Comparison of ENCODE assay signal across 17 cellular contexts in the genomic region with DNA sequence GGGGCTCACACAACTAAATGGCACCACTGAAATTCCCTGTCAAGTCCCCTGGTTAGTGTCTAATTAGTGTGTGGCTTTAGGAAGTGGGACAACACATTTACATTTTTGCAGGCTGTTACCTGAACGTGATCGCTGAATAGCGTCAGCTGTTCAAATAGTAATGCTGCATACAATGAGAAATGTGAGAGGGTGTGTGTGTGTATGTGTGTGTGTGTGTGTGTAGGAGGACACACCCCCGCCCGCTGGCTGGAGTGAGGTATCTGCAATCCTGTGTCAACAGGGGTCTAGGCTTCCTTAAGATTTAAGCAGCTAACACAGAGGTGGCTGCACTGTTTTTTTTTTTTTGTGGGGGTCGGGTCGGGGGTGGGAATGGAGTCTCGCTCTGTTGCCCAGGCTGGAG. TPM values are rescaled to one million over a fixed set of nuclear protein-coding genes. Genes with fewer than 3 reads are reported as not detected.
DNase-seq lines count a peak whose midpoint lies in the region; ATAC-seq lines count a peak whose summit lies in the region.
"Had no signal": no experiment of that assay in that cellular context is flagged by ENCODE, and none has a peak within 500 bp of the region (broad histone marks: within the 10 kb centered on the region; RNA-seq: fewer than 3 reads in every experiment).

No MANE protein-coding gene starts in this region.

- POLR2A ChIA-PET in activated CD4-positive, alpha-beta memory T cell treated with anti-CD3 and anti-CD28 coated beads, Interleukin-2, amount 10 ng/mL, durations not matched to agents 7 days and 5 days (lab: Charles Lee), result no interaction called here

- no peaks in the 10 kb centered on the region for H3K9me3 Mint-ChIP-seq in activated CD4-positive, alpha-beta memory T cell treated with anti-CD3 and anti-CD28 coated beads, Interleukin-2, amount 10 ng/mL, durations not matched to agents 7 days and 5 days
- H3K9me3 Mint-ChIP-seq: CD8-positive, alpha-beta memory T cell; HFFc6; T-cell had no signal

- DNase-seq in DMS153 (lab: John Stamatoyannopoulos, UW) (peak; percentile 91), NCI-H2029 (lab: John Stamatoyannopoulos, UW) (peak; percentile 84), NCI-H748 treated with DMSO at 0.1 percent for 48 hours (lab: John Stamatoyannopoulos, UW) (peak; percentile 95), left colon (peak; percentile 43 to 50)
- DNase-seq in activated CD4-positive, alpha-beta memory T cell treated with anti-CD3 and anti-CD28 coated beads, Interleukin-2, amount 10 ng/mL, durations not matched to agents 7 days and 5 days, result no peak
- DNase-seq in stimulated activated naive CD8-positive, alpha-beta T cell treated with anti-CD3 and anti-CD28 coated beads, Interleukin-15, Interleukin-2, amounts not matched to agents 100 U/mL and 50 U/mL, for 24 hours, result no peak
- DNase-seq: activated gamma-delta T cell treated with Interleukin-2 at 50 U/mL for 16 hours; aorta; CD8-positive, alpha-beta memory T cell; GF-D8; HFFc6; KG1; T-cell had no signal

- CTCF ChIA-PET in activated CD4-positive, alpha-beta memory T cell treated with anti-CD3 and anti-CD28 coated beads, Interleukin-2, amount 10 ng/mL, durations not matched to agents 7 days and 5 days (lab: Charles Lee), result no interaction called here

- H3K27me3 Mint-ChIP-seq in activated CD4-positive, alpha-beta memory T cell treated with anti-CD3 and anti-CD28 coated beads, Interleukin-2, amount 10 ng/mL, durations not matched to agents 7 days and 5 days, result peaks cover 28% of the 10 kb centered on the region

- no peak overlapping the region for H3K4me3 Mint-ChIP-seq in activated CD4-positive, alpha-beta memory T cell treated with anti-CD3 and anti-CD28 coated beads, Interleukin-2, amount 10 ng/mL, durations not matched to agents 7 days and 5 days
- H3K4me3 Mint-ChIP-seq: CD8-positive, alpha-beta memory T cell; HFFc6; T-cell had no signal

- H3K36me3 Mint-ChIP-seq in activated CD4-positive, alpha-beta memory T cell treated with anti-CD3 and anti-CD28 coated beads, Interleukin-2, amount 10 ng/mL, durations not matched to agents 7 days and 5 days (ENCODE audit: low read depth), result no peaks in the 10 kb centered on the region
- H3K36me3 Mint-ChIP-seq: CD8-positive, alpha-beta memory T cell; T-cell had no signal

- H3K4me1 Mint-ChIP-seq in activated CD4-positive, alpha-beta memory T cell treated with anti-CD3 and anti-CD28 coated beads, Interleukin-2, amount 10 ng/mL, durations not matched to agents 7 days and 5 days, result peaks cover 11% of the 10 kb centered on the region

- intact Hi-C loops in left colon (cut with DNase I, micrococcal nuclease), result no loop called here

- H3K27ac Mint-ChIP-seq in activated CD4-positive, alpha-beta memory T cell treated with anti-CD3 and anti-CD28 coated beads, Interleukin-2, amount 10 ng/mL, durations not matched to agents 7 days and 5 days, result no peak overlapping the region
- H3K27ac Mint-ChIP-seq: HFFc6, T-cell had no signal

- ATAC-seq in left colon (peak; percentile 53), GM19467 (IDR thresholded peaks at IDR 0.05; ENCODE audit: unreplicated experiment) (no peak), HG02981 (IDR thresholded peaks at IDR 0.05; ENCODE audit: unreplicated experiment) (no peak)
- ATAC-seq in stimulated activated naive CD8-positive, alpha-beta T cell treated with anti-CD3 and anti-CD28 coated beads, Interleukin-15, Interleukin-2, amounts not matched to agents 100 U/mL and 50 U/mL, for 24 hours, result no peak
- ATAC-seq: esophagus mucosa, T-cell had no signal

RNA-seq across cellular contexts. Expression of a gene that starts 4.8 kb away (rescaled TPM):
- 1 to 10 TPM; 1.7 to 7.0 TPM for total RNA-seq in left colon
- under 1 TPM in 1 of 2 experiments, not detected in 1; 0.20 TPM for total RNA-seq in activated CD4-positive, alpha-beta memory T cell treated with anti-CD3 and anti-CD28 coated beads, Interleukin-2, amount 10 ng/mL, durations not matched to agents 7 days and 5 days
- total RNA-seq: A673; aorta; CD8-positive, alpha-beta memory T cell; T-cell had no signal

Comparison
In these comparisons a context has a peak if more than half of its experiments do, and no peak if none do; other contexts are left out.
1. DNase-seq: peak in DMS153 (single experiment), NCI-H2029 (single experiment), NCI-H748 treated with DMSO at 0.1 percent for 48 hours (single experiment) and left colon (2 of 2); none in activated CD4-positive, alpha-beta memory T cell treated with anti-CD3 and anti-CD28 coated beads, Interleukin-2, amount 10 ng/mL, durations not matched to agents 7 days and 5 days (single experiment) and stimulated activated naive CD8-positive, alpha-beta T cell treated with anti-CD3 and anti-CD28 coated beads, Interleukin-15, Interleukin-2, amounts not matched to agents 100 U/mL and 50 U/mL, for 24 hours (single experiment).